In the genomic region with DNA sequence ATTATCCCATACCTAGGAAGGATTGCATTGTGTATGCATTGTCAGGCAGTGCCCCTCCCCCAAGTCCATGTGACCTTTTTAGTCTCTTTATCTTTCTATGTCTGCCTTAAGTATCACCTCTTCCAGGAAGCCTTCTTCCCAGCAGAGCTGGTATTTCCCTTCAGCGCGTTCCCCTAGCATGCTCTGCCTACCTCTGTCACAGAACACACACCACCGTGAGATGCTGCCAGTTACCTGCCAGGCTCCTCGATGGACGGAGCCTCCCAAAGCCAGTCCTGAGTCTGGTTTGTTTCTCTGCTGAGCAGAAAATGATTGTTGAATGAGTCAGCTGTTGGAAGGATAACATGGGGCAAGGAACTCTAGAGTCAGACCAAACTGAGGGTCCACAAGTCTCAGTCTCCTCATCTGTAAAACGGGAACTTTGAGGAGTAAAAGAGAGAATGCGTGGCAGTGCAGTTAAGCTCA, we compare ENCODE assay signal across 33 cellular contexts. TPM values are rescaled to one million over a fixed set of nuclear protein-coding genes. Genes with fewer than 3 reads are reported as not detected.
DNase-seq lines count a peak whose midpoint lies in the region; ATAC-seq and TF ChIP-seq lines count a peak whose summit lies in the region.
"Had no signal": no experiment of that assay in that cellular context is flagged by ENCODE, and none has a peak within 500 bp of the region (broad histone marks: within the 10 kb centered on the region; RNA-seq: fewer than 3 reads in every experiment).

No MANE protein-coding gene starts in this region.

- H3K27me3 Mint-ChIP-seq in activated CD8-positive, alpha-beta T cell treated with anti-CD3 and anti-CD28 coated beads for 36 hours, result peaks cover 6% of the 10 kb centered on the region
- peaks cover 18% of the 10 kb centered on the region for H3K27me3 Mint-ChIP-seq in activated CD8-positive, alpha-beta T cell treated with anti-CD3 and anti-CD28 coated beads, Interleukin-2, amount 10 ng/mL, durations not matched to agents 7 days and 5 days (ENCODE audit: low read depth)
- H3K27me3 Mint-ChIP-seq: activated naive CD8-positive, alpha-beta T cell had no signal

- no peaks in the 10 kb centered on the region for H3K27me3 ChIP-seq in RWPE2 (ENCODE audit: insufficient read depth, poor library complexity, severe bottlenecking)
- H3K27me3 ChIP-seq in sigmoid colon, result peaks cover 0 to 3% (median 0%) of the 10 kb centered on the region in 3 donors
- H3K27me3 ChIP-seq: gastrocnemius medialis, vagina had no signal

- H3K9me3 ChIP-seq in RWPE2 (ENCODE audit: severe bottlenecking) (no peaks in the 10 kb centered on the region), sigmoid colon (no peaks in the 10 kb centered on the region)
- H3K9me3 ChIP-seq: gastrocnemius medialis, left lung, MG63, neutrophil, psoas muscle, vagina had no signal

- DNase-seq in activated CD8-positive, alpha-beta T cell treated with anti-CD3 and anti-CD28 coated beads for 36 hours, result no peak
- no peak for DNase-seq in activated CD8-positive, alpha-beta T cell treated with anti-CD3 and anti-CD28 coated beads, Interleukin-2, amount 10 ng/mL, durations not matched to agents 7 days and 5 days
- DNase-seq in RWPE2 (ENCODE audit: low spot score) (peak; percentile 61), erythroblast (lab: John Stamatoyannopoulos, UW) (peak; percentile 14 to 32), sigmoid colon (peak; percentile 21), SIG-M5 treated with dmso at 0.1 percent for 504 hours (lab: John Stamatoyannopoulos, UW; ENCODE audit: unreplicated experiment) (no peak), NCI-H2171 (lab: John Stamatoyannopoulos, UW) (no peak), DMS153 treated with DMSO at 0.1 percent for 48 hours (lab: John Stamatoyannopoulos, UW; ENCODE audit: unreplicated experiment) (no peak)
- DNase-seq: activated B cell treated with CpG ODN at 0.5 μM for 24 hours, EL, gastrocnemius medialis, GOT3, KBM-7, left lung, MG63, NCI-H1105 treated with DMSO at 0.1 percent for 48 hours, NCI-H1930, NCI-H2227 treated with DMSO at 0.1 percent for 48 hours, NCI-H774, psoas muscle had no signal

- POLR2A ChIA-PET in activated CD8-positive, alpha-beta T cell treated with anti-CD3 and anti-CD28 coated beads for 36 hours (lab: Charles Lee), result interaction anchor here (2.0 kb wide), 1 partner anchor 10 kb away, joined by 7 read pairs; a partner anchor contains a TSS
- POLR2A ChIA-PET in activated CD8-positive, alpha-beta T cell treated with anti-CD3 and anti-CD28 coated beads, Interleukin-2, amount 10 ng/mL, durations not matched to agents 7 days and 5 days (lab: Charles Lee), result interaction anchor here (1.1 to 1.2 kb wide), 2 partner anchors 11 to 18 kb away, joined by 4 read pairs; a partner anchor contains a TSS

- no peak for TF ChIP-seq EP300 in sigmoid colon (IDR thresholded peaks at IDR 0.05)

- H3K36me3 Mint-ChIP-seq in activated CD8-positive, alpha-beta T cell treated with anti-CD3 and anti-CD28 coated beads for 36 hours (ENCODE audit: low read depth), result no peaks in the 10 kb centered on the region
- H3K36me3 Mint-ChIP-seq in activated CD8-positive, alpha-beta T cell treated with anti-CD3 and anti-CD28 coated beads, Interleukin-2, amount 10 ng/mL, durations not matched to agents 7 days and 5 days (ENCODE audit: low read depth), result no peaks in the 10 kb centered on the region
- H3K36me3 Mint-ChIP-seq: activated naive CD8-positive, alpha-beta T cell; CD4-positive, CD25-positive, alpha-beta regulatory T cell had no signal

- no peak for TF ChIP-seq CTCF in activated CD8-positive, alpha-beta T cell treated with anti-CD3 and anti-CD28 coated beads for 36 hours (IDR thresholded peaks at IDR 0.05)
- TF ChIP-seq CTCF in RWPE2 (IDR thresholded peaks at IDR 0.05; ENCODE audit: poor library complexity, severe bottlenecking) (no peak), sigmoid colon (IDR thresholded peaks at IDR 0.05) (no peak)

- H3K27ac ChIP-seq in RWPE2 (ENCODE audit: poor library complexity, severe bottlenecking), result no peak overlapping the region
- H3K27ac ChIP-seq in sigmoid colon, result no peak overlapping the region
- H3K27ac ChIP-seq: coronary artery, gastrocnemius medialis, hepatocyte, left lung, neutrophil, psoas muscle, RWPE1, SK-N-MC, vagina had no signal

- CTCF ChIA-PET in activated CD8-positive, alpha-beta T cell treated with anti-CD3 and anti-CD28 coated beads for 36 hours (lab: Charles Lee), result interaction anchor here (1.6 to 3.7 kb wide), 5 partner anchors 12 to 31 kb away, joined by 3 to 29 read pairs (median 5); a partner anchor contains a TSS
- CTCF ChIA-PET in activated CD8-positive, alpha-beta T cell treated with anti-CD3 and anti-CD28 coated beads, Interleukin-2, amount 10 ng/mL, durations not matched to agents 7 days and 5 days (lab: Charles Lee), result interaction anchor here (1.4 to 4.4 kb wide), 5 partner anchors 10 to 40 kb away, joined by 3 to 26 read pairs (median 7); no protein-coding TSS in a partner anchor

- intact Hi-C loops in activated CD8-positive, alpha-beta T cell treated with anti-CD3 and anti-CD28 coated beads for 36 hours (cut with micrococcal nuclease), result no loop called here
- intact Hi-C loops in sigmoid colon (cut with DNase I), result no loop called here

- H3K9me3 Mint-ChIP-seq in activated CD8-positive, alpha-beta T cell treated with anti-CD3 and anti-CD28 coated beads for 36 hours, result no peaks in the 10 kb centered on the region
- H3K9me3 Mint-ChIP-seq in activated CD8-positive, alpha-beta T cell treated with anti-CD3 and anti-CD28 coated beads, Interleukin-2, amount 10 ng/mL, durations not matched to agents 7 days and 5 days (ENCODE audit: insufficient read depth), result no peaks in the 10 kb centered on the region
- H3K9me3 Mint-ChIP-seq: activated B cell treated with CpG ODN at 0.5 μM for 24 hours; CD4-positive, CD25-positive, alpha-beta regulatory T cell; stimulated activated naive CD8-positive, alpha-beta T cell treated with anti-CD3 and anti-CD28 coated beads, Interleukin-15, Interleukin-2, amounts not matched to agents 100 ng/mL and 50 ng/mL, for 24 hours; T-helper 2 cell treated with Interferon-gamma antibody and Interleukin-4, amounts not matched to agents 5 μg/mL and 100 μg/mL, for 36 hours had no signal

- ATAC-seq in activated CD8-positive, alpha-beta T cell treated with anti-CD3 and anti-CD28 coated beads for 36 hours, result peak; percentile 19
- ATAC-seq in activated CD8-positive, alpha-beta T cell treated with anti-CD3 and anti-CD28 coated beads, Interleukin-2, amount 10 ng/mL, durations not matched to agents 7 days and 5 days, result no peak
- peak; percentile 20; the same call in 1 of the 3 replicates for ATAC-seq in RWPE2 (ENCODE audit: low read depth)
- ATAC-seq: gastrocnemius medialis, left lung, psoas muscle had no signal

- H3K4me1 ChIP-seq in RWPE2 (ENCODE audit: insufficient read depth, poor library complexity, severe bottlenecking), result no peaks in the 10 kb centered on the region
- H3K4me1 ChIP-seq in sigmoid colon, result no peaks in the 10 kb centered on the region
- H3K4me1 ChIP-seq: gastrocnemius medialis, left lung, psoas muscle, vagina had no signal

- H3K27ac Mint-ChIP-seq in activated CD8-positive, alpha-beta T cell treated with anti-CD3 and anti-CD28 coated beads for 36 hours, result no peak overlapping the region
- H3K27ac Mint-ChIP-seq in activated CD8-positive, alpha-beta T cell treated with anti-CD3 and anti-CD28 coated beads, Interleukin-2, amount 10 ng/mL, durations not matched to agents 7 days and 5 days, result no peak overlapping the region
- H3K27ac Mint-ChIP-seq: activated B cell treated with CpG ODN at 0.5 μM for 24 hours; activated naive CD8-positive, alpha-beta T cell; CD4-positive, CD25-positive, alpha-beta regulatory T cell; stimulated activated naive CD8-positive, alpha-beta T cell treated with anti-CD3 and anti-CD28 coated beads, Interleukin-15, Interleukin-2, amounts not matched to agents 100 ng/mL and 50 ng/mL, for 24 hours; T-helper 2 cell treated with Interferon-gamma antibody and Interleukin-4, amounts not matched to agents 5 μg/mL and 100 μg/mL, for 36 hours had no signal

- H3K4me1 Mint-ChIP-seq in activated CD8-positive, alpha-beta T cell treated with anti-CD3 and anti-CD28 coated beads for 36 hours (ENCODE audit: low read depth), result peaks cover 3% of the 10 kb centered on the region
- H3K4me1 Mint-ChIP-seq in activated CD8-positive, alpha-beta T cell treated with anti-CD3 and anti-CD28 coated beads, Interleukin-2, amount 10 ng/mL, durations not matched to agents 7 days and 5 days (ENCODE audit: low read depth), result peaks cover 11% of the 10 kb centered on the region
- H3K4me1 Mint-ChIP-seq: activated B cell treated with CpG ODN at 0.5 μM for 24 hours had no signal

- no peak overlapping the region for H3K4me3 Mint-ChIP-seq in activated CD8-positive, alpha-beta T cell treated with anti-CD3 and anti-CD28 coated beads for 36 hours
- no peak overlapping the region for H3K4me3 Mint-ChIP-seq in activated CD8-positive, alpha-beta T cell treated with anti-CD3 and anti-CD28 coated beads, Interleukin-2, amount 10 ng/mL, durations not matched to agents 7 days and 5 days
- H3K4me3 Mint-ChIP-seq: activated B cell treated with CpG ODN at 0.5 μM for 24 hours; activated naive CD8-positive, alpha-beta T cell; CD4-positive, CD25-positive, alpha-beta regulatory T cell; stimulated activated naive CD8-positive, alpha-beta T cell treated with anti-CD3 and anti-CD28 coated beads, Interleukin-15, Interleukin-2, amounts not matched to agents 100 ng/mL and 50 ng/mL, for 24 hours; T-helper 2 cell treated with Interferon-gamma antibody and Interleukin-4, amounts not matched to agents 5 μg/mL and 100 μg/mL, for 36 hours had no signal

- H3K36me3 ChIP-seq in RWPE2 (ENCODE audit: low read depth), result no peaks in the 10 kb centered on the region
- H3K36me3 ChIP-seq in sigmoid colon, result no peaks in the 10 kb centered on the region
- H3K36me3 ChIP-seq: gastrocnemius medialis, left lung, MG63, neutrophil, vagina had no signal

- 66 to 71% methylated on average over 7 of the region's 7 CpGs for WGBS in sigmoid colon, 2 donors

- no peak for TF ChIP-seq POLR2A in erythroblast (IDR thresholded peaks at IDR 0.05; ENCODE audit: low read length)
- TF ChIP-seq POLR2A in sigmoid colon (IDR thresholded peaks at IDR 0.05), result no peak

- H3K4me3 ChIP-seq in RWPE2 (ENCODE audit: severe bottlenecking) (no peak overlapping the region), sigmoid colon (no peak overlapping the region)
- H3K4me3 ChIP-seq: coronary artery, gastrocnemius medialis, hepatocyte, left lung, MG63, psoas muscle, SK-N-MC, vagina had no signal

RNA-seq across cellular contexts. Expression of a gene that starts 11.3 kb away (rescaled TPM):
- total RNA-seq in activated CD8-positive, alpha-beta T cell treated with anti-CD3 and anti-CD28 coated beads for 36 hours, result 10 to 100 TPM; 27.0 to 28.8 TPM
- 10 to 100 TPM; 33.1 to 34.5 TPM for total RNA-seq in activated CD8-positive, alpha-beta T cell treated with anti-CD3 and anti-CD28 coated beads, Interleukin-2, amount 10 ng/mL, durations not matched to agents 7 days and 5 days
- 10 to 100 TPM; 12.0 to 24.4 (median 14.9) TPM for total RNA-seq in sigmoid colon
- polyA plus RNA-seq in sigmoid colon, result 10 to 100 TPM in 1 of 3 donors, 1 to 10 TPM in 2; 5.4 to 17.1 (median 5.5) TPM

RNA-seq across cellular contexts. Expression of a gene that starts 25.4 kb away (rescaled TPM):
- under 1 TPM in 1 of 2 experiments, not detected in 1; 0.11 TPM for total RNA-seq in activated CD8-positive, alpha-beta T cell treated with anti-CD3 and anti-CD28 coated beads for 36 hours
- not detected for total RNA-seq in activated CD8-positive, alpha-beta T cell treated with anti-CD3 and anti-CD28 coated beads, Interleukin-2, amount 10 ng/mL, durations not matched to agents 7 days and 5 days
- total RNA-seq in sigmoid colon, result under 1 TPM in 1 of 4 donors, not detected in 3; 0.27 TPM
- 10 to 100 TPM in 1 of 3 donors, 1 to 10 TPM in 1, under 1 TPM in 1; 0.60 to 27.1 (median 2.5) TPM for polyA plus RNA-seq in sigmoid colon
- total RNA-seq: myocyte had no signal
- polyA plus RNA-seq: CD4-positive, CD25-positive, alpha-beta regulatory T cell had no signal

RNA-seq across cellular contexts. Expression of a gene that starts 45.7 kb away (rescaled TPM):
- total RNA-seq in activated CD8-positive, alpha-beta T cell treated with anti-CD3 and anti-CD28 coated beads for 36 hours, result under 1 TPM in 1 of 2 experiments, not detected in 1; 0.43 TPM
- 1 to 10 TPM; 1.3 to 1.7 TPM for total RNA-seq in activated CD8-positive, alpha-beta T cell treated with anti-CD3 and anti-CD28 coated beads, Interleukin-2, amount 10 ng/mL, durations not matched to agents 7 days and 5 days
- total RNA-seq in sigmoid colon, result under 1 TPM in 1 of 4 donors, not detected in 3; 0.14 TPM
- polyA plus RNA-seq in sigmoid colon, result 1 to 10 TPM in 1 of 3 donors, not detected in 2; 1.4 TPM
- total RNA-seq: activated B cell treated with CpG ODN at 0.5 μM for 24 hours; CD4-positive, CD25-positive, alpha-beta regulatory T cell; gastrocnemius medialis; myocyte; psoas muscle; skeletal muscle tissue; vagina had no signal
- polyA plus RNA-seq: aorta; CD4-positive, CD25-positive, alpha-beta regulatory T cell had no signal

RNA-seq across cellular contexts. Expression of a gene that starts 48.8 kb away (rescaled TPM):
- 10 to 100 TPM; 27.8 to 29.5 TPM for total RNA-seq in activated CD8-positive, alpha-beta T cell treated with anti-CD3 and anti-CD28 coated beads for 36 hours
- 10 to 100 TPM; 40.3 to 41.2 TPM for total RNA-seq in activated CD8-positive, alpha-beta T cell treated with anti-CD3 and anti-CD28 coated beads, Interleukin-2, amount 10 ng/mL, durations not matched to agents 7 days and 5 days
- 10 to 100 TPM; 31.4 to 39.3 (median 32.5) TPM for total RNA-seq in sigmoid colon
- 10 to 100 TPM; 26.4 to 37.8 (median 27.2) TPM for polyA plus RNA-seq in sigmoid colon

Comparison
In these comparisons a context has a peak if more than half of its experiments do, and no peak if none do; other contexts are left out.
1. DNase-seq: peak in RWPE2 (single experiment), erythroblast (2 of 2) and sigmoid colon (single experiment); none in activated CD8-positive, alpha-beta T cell treated with anti-CD3 and anti-CD28 coated beads for 36 hours (single experiment), activated CD8-positive, alpha-beta T cell treated with anti-CD3 and anti-CD28 coated beads, Interleukin-2, amount 10 ng/mL, durations not matched to agents 7 days and 5 days (single experiment), SIG-M5 treated with dmso at 0.1 percent for 504 hours (single experiment), NCI-H2171 (single experiment) and DMS153 treated with DMSO at 0.1 percent for 48 hours (single experiment).